In the genomic region with DNA sequence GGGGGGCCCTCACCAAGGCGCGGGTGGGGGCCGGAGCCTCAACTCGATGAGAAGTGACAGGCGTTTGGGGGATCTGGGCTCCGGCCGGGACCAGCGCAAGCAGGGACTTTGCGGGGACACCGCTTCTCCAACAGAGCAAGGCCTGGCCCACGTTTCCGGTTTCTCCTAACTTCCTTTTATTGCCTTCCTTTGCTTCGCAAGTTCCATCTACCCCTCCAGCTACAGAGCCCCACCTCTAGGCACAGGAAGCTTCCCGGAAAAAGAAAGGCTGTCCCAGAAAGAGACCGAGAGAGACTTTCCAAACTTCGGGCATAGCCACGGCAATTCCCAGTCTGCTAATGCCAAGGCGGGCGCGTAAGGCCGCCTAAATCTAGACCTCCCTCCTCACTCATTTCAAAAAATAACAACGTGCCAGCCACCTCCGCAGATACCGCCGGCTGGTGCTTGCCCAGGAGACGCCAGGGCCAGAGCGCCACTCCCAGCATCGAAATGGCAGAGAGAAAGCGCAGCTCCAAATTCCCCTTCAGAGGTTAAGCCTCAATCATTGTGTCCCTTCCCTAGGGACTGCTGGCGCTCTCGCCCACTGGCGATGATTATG, we compare ENCODE assay signal across 12 cellular contexts. TPM values are rescaled to one million over a fixed set of nuclear protein-coding genes. Genes with fewer than 3 reads are reported as not detected.
A peak's percentile ranks its signal among the peaks of the same experiment; 100 is the strongest.
DNase-seq lines count a peak whose midpoint lies in the region; ATAC-seq and TF ChIP-seq lines count a peak whose summit lies in the region.
"Had no signal": no experiment of that assay in that cellular context is flagged by ENCODE, and none has a peak within 500 bp of the region (broad histone marks: within the 10 kb centered on the region; RNA-seq: fewer than 3 reads in every experiment).

No MANE protein-coding gene starts in this region.

- intact Hi-C loops in left ventricle myocardium inferior (cut with micrococcal nuclease): no loop called here
- intact Hi-C loops in Right ventricle myocardium superior (cut with DNase I): no loop called here

- H3K27me3 Mint-ChIP-seq in type B pancreatic cell: peaks cover 97% of the 10 kb centered on the region

- H3K4me1 ChIP-seq in left ventricle myocardium inferior: peaks cover 36% of the 10 kb centered on the region
- H3K4me1 ChIP-seq in HAP-1: peaks cover 12% of the 10 kb centered on the region

- DNase-seq in left ventricle myocardium inferior (no peak), Right ventricle myocardium superior (no peak), islet precursor cell (peak; percentile 50), type B pancreatic cell (ENCODE audit: extremely low spot score, unreplicated experiment) (peak; percentile 62), HAP-1 (ENCODE audit: low spot score in 2 of 2) (no peak)
- DNase-seq in activated T-cell treated with anti-CD3 and anti-CD28 coated beads, Interleukin-2, amount 50 U/mL, for 48 hours: peak; percentile 34 to 40
- DNase-seq: Calu3, hippocampal formation, thyroid gland had no signal

- in situ Hi-C loops in HAP-1 (cut with MboI; ENCODE audit: low sequenced_read_pairs): no loop called here

- peak overlapping the region; percentile 26 for H3K4me3 ChIP-seq in left ventricle myocardium inferior
- H3K4me3 ChIP-seq in HAP-1: no peak overlapping the region
- H3K4me3 ChIP-seq: thyroid gland had no signal

- H3K36me3 ChIP-seq in left ventricle myocardium inferior (no peaks in the 10 kb centered on the region), HAP-1 (replicated peaks) (no peaks in the 10 kb centered on the region)
- H3K36me3 ChIP-seq: breast epithelium, thyroid gland had no signal

- H3K27me3 ChIP-seq in left ventricle myocardium inferior (ENCODE audit: low read depth): peaks cover 100% of the 10 kb centered on the region
- H3K27me3 ChIP-seq in HAP-1 (ENCODE audit: low read depth): peaks cover 5% of the 10 kb centered on the region

- H3K9me3 Mint-ChIP-seq in type B pancreatic cell: no peaks in the 10 kb centered on the region

- peaks cover 16% of the 10 kb centered on the region for H3K4me1 Mint-ChIP-seq in type B pancreatic cell (ENCODE audit: unreplicated experiment)

- ATAC-seq in Right ventricle myocardium superior (ENCODE audit: poor library complexity) (no peak), HG02970 (IDR thresholded peaks at IDR 0.05; ENCODE audit: low FRiP score, unreplicated experiment) (no peak), GM19351 (IDR thresholded peaks at IDR 0.05; ENCODE audit: unreplicated experiment) (no peak)

- H3K36me3 Mint-ChIP-seq in type B pancreatic cell: peaks cover 10% of the 10 kb centered on the region

- H3K4me3 Mint-ChIP-seq in type B pancreatic cell: peak overlapping the region; percentile 83

- TF ChIP-seq CTCF in left ventricle myocardium inferior (IDR thresholded peaks at IDR 0.05; ENCODE audit: borderline replicate concordance) (no peak), type B pancreatic cell (conservative IDR thresholded peaks at IDR 0.05) (no peak)

- H3K27ac Mint-ChIP-seq in type B pancreatic cell: peak overlapping the region; percentile 71

- H3K9me3 ChIP-seq in left ventricle myocardium inferior (replicated peaks) (no peaks in the 10 kb centered on the region), HAP-1 (no peaks in the 10 kb centered on the region)
- H3K9me3 ChIP-seq: breast epithelium, thyroid gland had no signal

- H3K27ac ChIP-seq in left ventricle myocardium inferior (replicated peaks): no peak overlapping the region
- H3K27ac ChIP-seq: breast epithelium, thyroid gland had no signal

RNA-seq across cellular contexts. Expression of a gene that starts 6.6 kb away (rescaled TPM):
- total RNA-seq in left ventricle myocardium inferior (not detected), Right ventricle myocardium superior (not detected), type B pancreatic cell (ENCODE audit: low replicate concordance) (18.9 and 23.8 TPM in 2 replicates)
- total RNA-seq: thyroid gland had no signal

Comparison
In these comparisons a context has a peak if more than half of its experiments do, and no peak if none do; other contexts are left out.
1. DNase-seq: peak in activated T-cell treated with anti-CD3 and anti-CD28 coated beads, Interleukin-2, amount 50 U/mL, for 48 hours (2 of 2), islet precursor cell (single experiment) and type B pancreatic cell (single experiment); none in left ventricle myocardium inferior (single experiment), Right ventricle myocardium superior (single experiment) and HAP-1 (0 of 2).
2. RNA of a gene that starts 6.6 kb away (total RNA-seq): 18.9 to 23.8 TPM in type B pancreatic cell; not detected in left ventricle myocardium inferior (single experiment) and not detected in Right ventricle myocardium superior (single experiment); every median in the first group is over 10 times any median in the second.